In genomic region chr14:99274346-99275221, GRCh38 we compare ENCODE assay signal across 8 cellular contexts. TPM values are rescaled to one million over a fixed set of nuclear protein-coding genes. Genes with fewer than 3 reads are reported as not detected.
DNase-seq lines count a peak whose midpoint lies in the region; ATAC-seq and TF ChIP-seq lines count a peak whose summit lies in the region.

No MANE protein-coding gene starts in this region.

- H3K36me3 ChIP-seq in CD8-positive, alpha-beta memory T cell (ENCODE audit: insufficient read depth, low read length): no peaks in the 10 kb centered on the region
- H3K36me3 ChIP-seq in mucosa of rectum (ENCODE audit: control insufficient read depth in 2 of 2, insufficient read depth in 2 of 2, low read length in 2 of 2): no peaks in the 10 kb centered on the region
- H3K36me3 ChIP-seq in upper lobe of right lung: no peaks in the 10 kb centered on the region

- H3K9me3 Mint-ChIP-seq in CD8-positive, alpha-beta memory T cell: peaks cover 0 to 8% (median 3%) of the 10 kb centered on the region in 5 donors
- H3K9me3 Mint-ChIP-seq in activated CD8-positive, alpha-beta memory T cell treated with anti-CD3 and anti-CD28 coated beads, Interleukin-2, amount 10 ng/mL, durations not matched to agents 7 days and 5 days (ENCODE audit: low read depth): no peaks in the 10 kb centered on the region

- CTCF ChIA-PET in CD8-positive, alpha-beta memory T cell (lab: Charles Lee): interaction anchor here (0.7 to 16.8 kb wide), 17 partner anchors 9 to 1396 kb away, joined by 3 to 532 read pairs (median 3); no protein-coding TSS in a partner anchor
- CTCF ChIA-PET in activated CD8-positive, alpha-beta memory T cell treated with anti-CD3 and anti-CD28 coated beads, Interleukin-2, amount 10 ng/mL, durations not matched to agents 7 days and 5 days (lab: Charles Lee): interaction anchor here (0.6 to 6.4 kb wide), 14 partner anchors 8 to 1677 kb away, joined by 3 to 53 read pairs (median 4); no protein-coding TSS in a partner anchor

- peaks cover 16 to 32% (median 23%) of the 10 kb centered on the region in 3 donors for H3K4me1 Mint-ChIP-seq in CD8-positive, alpha-beta memory T cell
- peaks cover 20% of the 10 kb centered on the region for H3K4me1 Mint-ChIP-seq in activated CD8-positive, alpha-beta memory T cell treated with anti-CD3 and anti-CD28 coated beads, Interleukin-2, amount 10 ng/mL, durations not matched to agents 7 days and 5 days

- peak overlapping the region; percentile 62 for H3K4me3 ChIP-seq in CD8-positive, alpha-beta memory T cell (ENCODE audit: low read length)
- H3K4me3 ChIP-seq in HFF-Myc (replicated peaks; ENCODE audit: low read depth, low read length) (peak overlapping the region; percentile 22), mucosa of rectum (ENCODE audit: low read length in 2 of 2) (peak overlapping the region; percentile 69 to 78), upper lobe of right lung (peak overlapping the region; percentile 45)

- H3K36me3 Mint-ChIP-seq in CD8-positive, alpha-beta memory T cell: peaks cover 0 to 12% (median 0%) of the 10 kb centered on the region in 3 donors
- peaks cover 10% of the 10 kb centered on the region for H3K36me3 Mint-ChIP-seq in activated CD8-positive, alpha-beta memory T cell treated with anti-CD3 and anti-CD28 coated beads, Interleukin-2, amount 10 ng/mL, durations not matched to agents 7 days and 5 days

- peak overlapping the region; percentile 81 to 98 (median 95) for H3K4me3 Mint-ChIP-seq in CD8-positive, alpha-beta memory T cell
- H3K4me3 Mint-ChIP-seq in activated CD8-positive, alpha-beta memory T cell treated with anti-CD3 and anti-CD28 coated beads, Interleukin-2, amount 10 ng/mL, durations not matched to agents 7 days and 5 days: peak overlapping the region; percentile 84

- TF ChIP-seq CTCF in HFF-Myc (IDR thresholded peaks at IDR 0.05; ENCODE audit: low read depth, low read length, missing control alignments) (peak; percentile 28), upper lobe of right lung (IDR thresholded peaks at IDR 0.05) (peak; percentile 20)

- intact Hi-C loops in upper lobe of right lung (cut with DNase I): no loop called here

- DNase-seq in CD8-positive, alpha-beta memory T cell: peak in 3 of 5 donors; percentile 45 to 71 (median 50)
- DNase-seq in HFF-Myc (ENCODE audit: extremely low read depth, low read depth) (peak; percentile 47), NCI-H446 (lab: John Stamatoyannopoulos, UW) (peak; percentile 92 to 94), upper lobe of right lung (no peak)
- peak; percentile 77 for DNase-seq in activated CD8-positive, alpha-beta memory T cell treated with anti-CD3 and anti-CD28 coated beads, Interleukin-2, amount 10 ng/mL, durations not matched to agents 7 days and 5 days
- DNase-seq in effector CD8-positive, alpha-beta T cell (lab: John Stamatoyannopoulos, UW): no peak

- H3K27me3 Mint-ChIP-seq in CD8-positive, alpha-beta memory T cell: peaks cover 0 to 9% of the 10 kb centered on the region in 2 donors
- peaks cover 19% of the 10 kb centered on the region for H3K27me3 Mint-ChIP-seq in activated CD8-positive, alpha-beta memory T cell treated with anti-CD3 and anti-CD28 coated beads, Interleukin-2, amount 10 ng/mL, durations not matched to agents 7 days and 5 days

- H3K9ac ChIP-seq in mucosa of rectum (ENCODE audit: low read depth in 1 of 2, low read length in 2 of 2): peak overlapping the region; percentile 60 to 81

- POLR2A ChIA-PET in CD8-positive, alpha-beta memory T cell (lab: Charles Lee): interaction anchor here (0.6 to 1.4 kb wide), 4 partner anchors 12 to 1985 kb away, joined by 3 to 13 read pairs (median 6); no protein-coding TSS in a partner anchor

- peaks cover 14% of the 10 kb centered on the region for H3K4me1 ChIP-seq in CD8-positive, alpha-beta memory T cell (ENCODE audit: insufficient read depth, low read length)
- H3K4me1 ChIP-seq in mucosa of rectum (ENCODE audit: control insufficient read depth in 2 of 2, insufficient read depth in 2 of 2, low read length in 2 of 2): peaks cover 14 to 21% of the 10 kb centered on the region in 2 donors
- H3K4me1 ChIP-seq in upper lobe of right lung: peaks cover 33% of the 10 kb centered on the region

- no peaks in the 10 kb centered on the region for H3K27me3 ChIP-seq in CD8-positive, alpha-beta memory T cell (ENCODE audit: insufficient read depth, low read length, poor library complexity, severe bottlenecking)
- H3K27me3 ChIP-seq in mucosa of rectum (ENCODE audit: control insufficient read depth in 2 of 2, insufficient read depth in 2 of 2, low read length in 2 of 2) (peaks cover 3 to 6% of the 10 kb centered on the region in 2 donors), upper lobe of right lung (peaks cover 60% of the 10 kb centered on the region)

- no peaks in the 10 kb centered on the region for H3K9me3 ChIP-seq in CD8-positive, alpha-beta memory T cell (ENCODE audit: low read length)
- H3K9me3 ChIP-seq in mucosa of rectum (ENCODE audit: control insufficient read depth in 2 of 2, low read length in 2 of 2) (no peaks in the 10 kb centered on the region), upper lobe of right lung (no peaks in the 10 kb centered on the region)

- peak overlapping the region; percentile 14 for H3K27ac ChIP-seq in CD8-positive, alpha-beta memory T cell (ENCODE audit: low read depth, low read length)
- H3K27ac ChIP-seq in mucosa of rectum (ENCODE audit: low read depth in 2 of 2, low read length in 2 of 2) (peak overlapping the region; percentile 85 to 87), upper lobe of right lung (no peak overlapping the region)

- H3K27ac Mint-ChIP-seq in CD8-positive, alpha-beta memory T cell: peak overlapping the region; percentile 40 to 97 (median 90)
- peak overlapping the region; percentile 99 for H3K27ac Mint-ChIP-seq in activated CD8-positive, alpha-beta memory T cell treated with anti-CD3 and anti-CD28 coated beads, Interleukin-2, amount 10 ng/mL, durations not matched to agents 7 days and 5 days

- ATAC-seq in activated CD8-positive, alpha-beta memory T cell treated with anti-CD3 and anti-CD28 coated beads, Interleukin-2, amount 10 ng/mL, durations not matched to agents 7 days and 5 days: peak; percentile 28
- ATAC-seq in esophagus mucosa: peak; percentile 61
- peak; percentile 65 for ATAC-seq in upper lobe of right lung

RNA-seq across cellular contexts. Expression of gene BCL11B, which starts 2.6 kb away (rescaled TPM):
- 10 to 100 TPM; 42.0 to 42.5 TPM for total RNA-seq in CD8-positive, alpha-beta memory T cell
- 9.7 TPM for polyA plus RNA-seq in CD8-positive, alpha-beta memory T cell
- 10 to 100 TPM; 53.0 to 66.2 TPM for total RNA-seq in activated CD8-positive, alpha-beta memory T cell treated with anti-CD3 and anti-CD28 coated beads, Interleukin-2, amount 10 ng/mL, durations not matched to agents 7 days and 5 days
- 10.6 TPM for total RNA-seq in esophagus mucosa
- 2.4 TPM for total RNA-seq in upper lobe of right lung

Comparison
In these comparisons a context has a peak if more than half of its experiments do, and no peak if none do; other contexts are left out.
1. DNase-seq: peak in CD8-positive, alpha-beta memory T cell (3 of 5), HFF-Myc (single experiment), NCI-H446 (2 of 2) and activated CD8-positive, alpha-beta memory T cell treated with anti-CD3 and anti-CD28 coated beads, Interleukin-2, amount 10 ng/mL, durations not matched to agents 7 days and 5 days (single experiment); none in upper lobe of right lung (single experiment) and effector CD8-positive, alpha-beta T cell (single experiment).
2. H3K4me3 ChIP-seq: peak in every context shown above with its lines; median percentile 74 in mucosa of rectum; 62 in CD8-positive, alpha-beta memory T cell; 45 in upper lobe of right lung; 22 in HFF-Myc.
3. Peak in every context shown above with its lines, with median percentiles within 50 percentile points of each other: ATAC-seq.